In genomic region chr3:42527368-42527917, GRCh38 we compare ENCODE assay signal across 26 cellular contexts. TPM values are rescaled to one million over a fixed set of nuclear protein-coding genes. Genes with fewer than 3 reads are reported as not detected.
DNase-seq lines count a peak whose midpoint lies in the region; ATAC-seq and TF ChIP-seq lines count a peak whose summit lies in the region.
"Had no signal": no experiment of that assay in that cellular context is flagged by ENCODE, and none has a peak within 500 bp of the region (broad histone marks: within the 10 kb centered on the region; RNA-seq: fewer than 3 reads in every experiment).

No MANE protein-coding gene starts in this region.

- TF ChIP-seq CTCF in CD4-positive, alpha-beta T cell (IDR thresholded peaks at IDR 0.05), result no peak
- TF ChIP-seq CTCF in GM10248 (IDR thresholded peaks at IDR 0.05; ENCODE audit: control extremely low read depth, extremely low read depth, low read depth, missing control alignments), result no peak
- TF ChIP-seq CTCF in gastroesophageal sphincter (IDR thresholded peaks at IDR 0.05), result no peak

- H3K9me3 ChIP-seq in CD4-positive, alpha-beta T cell (ENCODE audit: control insufficient read depth, low read length), result no peaks in the 10 kb centered on the region
- no peaks in the 10 kb centered on the region for H3K9me3 ChIP-seq in naive thymus-derived CD4-positive, alpha-beta T cell (ENCODE audit: control insufficient read depth in 2 of 3, low read length in 3 of 3)
- no peaks in the 10 kb centered on the region for H3K9me3 ChIP-seq in gastroesophageal sphincter
- H3K9me3 ChIP-seq: BE2C, body of pancreas, Peyer's patch, SJSA1, thoracic aorta had no signal

- CTCF ChIA-PET in CD4-positive, alpha-beta T cell (lab: Charles Lee), result interaction anchor here (1.4 to 2.8 kb wide), 2 partner anchors 8 to 26 kb away, joined by 3 to 13 read pairs; partner anchors contain the start of gene VIPR1
- CTCF ChIA-PET in activated CD4-positive, alpha-beta memory T cell treated with anti-CD3 and anti-CD28 coated beads, Interleukin-2, amount 10 ng/mL, durations not matched to agents 7 days and 5 days (lab: Charles Lee), result interaction anchor here (2.0 to 2.9 kb wide), 2 partner anchors 9 to 25 kb away, joined by 11 to 12 read pairs; partner anchors contain the start of gene VIPR1
- CTCF ChIA-PET in naive thymus-derived CD4-positive, alpha-beta T cell (lab: Charles Lee), result interaction anchor here (1.0 to 1.7 kb wide), 8 partner anchors 9 to 25 kb away, joined by 3 to 12 read pairs (median 4); partner anchors contain the start of gene VIPR1
- CTCF ChIA-PET in GM10248 (lab: Yijun Ruan, JAX), result no interaction called here

- intact Hi-C loops in CD4-positive, alpha-beta T cell (cut with DNase I, micrococcal nuclease), result no loop called here
- intact Hi-C loops in naive thymus-derived CD4-positive, alpha-beta T cell (cut with micrococcal nuclease), result loop anchor here in 1 of 2 donors (1.0 kb wide), 1 partner anchor 8 kb away; no protein-coding TSS in a partner anchor

- DNase-seq in activated T-cell treated with anti-CD3 and anti-CD28 coated beads, Interleukin-2, amount 50 U/mL, for 24 hours, result no peak
- DNase-seq in activated T-cell treated with anti-CD3 and anti-CD28 coated beads, Interleukin-2, amount 50 U/mL, for 1 hour, result no peak
- DNase-seq in CD4-positive, alpha-beta T cell, result no peak
- no peak for DNase-seq in activated CD4-positive, alpha-beta memory T cell treated with anti-CD3 and anti-CD28 coated beads, Interleukin-2, amount 10 ng/mL, durations not matched to agents 7 days and 5 days
- DNase-seq in naive thymus-derived CD4-positive, alpha-beta T cell, result no peak
- DNase-seq in GM10248 (ENCODE audit: extremely low spot score), result no peak
- no peak for DNase-seq in OCI-M2 (lab: John Stamatoyannopoulos, UW; ENCODE audit: unreplicated experiment)
- DNase-seq: activated CD4-positive, alpha-beta T cell treated with anti-CD3 and anti-CD28 coated beads for 48 hours; BE2C; body of pancreas; head of caudate nucleus; Karpas-422; left colon; MV-4-11; naive B cell; NCI-H146; NCI-H2171; Peyer's patch; small intestine; stimulated activated CD4-positive, alpha-beta T cell treated with anti-CD3 and anti-CD28 coated beads, Interleukin-2, amount 100 ng/mL, for 48 hours had no signal

- POLR2A ChIA-PET in CD4-positive, alpha-beta T cell (lab: Charles Lee), result interaction anchor here (2.3 kb wide), 1 partner anchor 25 kb away, joined by 14 read pairs; the partner anchor contains the start of gene VIPR1
- POLR2A ChIA-PET in activated CD4-positive, alpha-beta memory T cell treated with anti-CD3 and anti-CD28 coated beads, Interleukin-2, amount 10 ng/mL, durations not matched to agents 7 days and 5 days (lab: Charles Lee), result interaction anchor here (0.8 kb wide), 1 partner anchor 22 kb away, joined by 3 read pairs; no protein-coding TSS in a partner anchor
- POLR2A ChIA-PET in naive thymus-derived CD4-positive, alpha-beta T cell (lab: Charles Lee), result interaction anchor here (0.8 to 3.6 kb wide), 6 partner anchors 9 to 25 kb away, joined by 3 to 26 read pairs (median 6); partner anchors contain the start of gene VIPR1
- POLR2A ChIA-PET in GM10248 (lab: Yijun Ruan, JAX), result no interaction called here

- peaks cover 45 to 65% of the 10 kb centered on the region in 2 donors for H3K4me1 ChIP-seq in naive thymus-derived CD4-positive, alpha-beta T cell (ENCODE audit: control insufficient read depth in 2 of 2, insufficient read depth in 2 of 2, low read length in 2 of 2)
- H3K4me1 ChIP-seq in gastroesophageal sphincter, result no peaks in the 10 kb centered on the region
- H3K4me1 ChIP-seq: BE2C, body of pancreas, Peyer's patch, SJSA1 had no signal

- no peak for ATAC-seq in CD4-positive, alpha-beta T cell (ENCODE audit: poor library complexity)
- ATAC-seq in naive thymus-derived CD4-positive, alpha-beta T cell, result no peak
- ATAC-seq in gastroesophageal sphincter, result no peak
- ATAC-seq: body of pancreas; left colon; stimulated activated memory B cell treated with anti-CD40 and anti-IgM and Interleukin-4, amounts not matched to agents 10 μg/mL and 1 μg/mL and 100 μg/mL, for 72 hours had no signal

- no peak overlapping the region for H3K4me3 ChIP-seq in naive thymus-derived CD4-positive, alpha-beta T cell (ENCODE audit: low read length)
- no peak overlapping the region for H3K4me3 ChIP-seq in gastroesophageal sphincter
- H3K4me3 ChIP-seq: body of pancreas, Peyer's patch, SJSA1, thoracic aorta had no signal

- no peak for TF ChIP-seq POLR2A in gastroesophageal sphincter (IDR thresholded peaks at IDR 0.05)

- H3K9me3 Mint-ChIP-seq in activated T-cell treated with anti-CD3 and anti-CD28 coated beads, Interleukin-2, amount 50 U/mL, for 24 hours, result no peaks in the 10 kb centered on the region
- H3K9me3 Mint-ChIP-seq in CD4-positive, alpha-beta T cell, result no peaks in the 10 kb centered on the region
- H3K9me3 Mint-ChIP-seq in activated CD4-positive, alpha-beta memory T cell treated with anti-CD3 and anti-CD28 coated beads, Interleukin-2, amount 10 ng/mL, durations not matched to agents 7 days and 5 days, result no peaks in the 10 kb centered on the region
- H3K9me3 Mint-ChIP-seq in naive thymus-derived CD4-positive, alpha-beta T cell, result peaks cover 0 to 4% (median 0%) of the 10 kb centered on the region in 11 donors
- H3K9me3 Mint-ChIP-seq: memory B cell had no signal

- H3K27ac Mint-ChIP-seq in activated T-cell treated with anti-CD3 and anti-CD28 coated beads, Interleukin-2, amount 50 U/mL, for 24 hours, result peak overlapping the region; percentile 87
- H3K27ac Mint-ChIP-seq in CD4-positive, alpha-beta T cell, result peak overlapping the region; percentile 88
- H3K27ac Mint-ChIP-seq in activated CD4-positive, alpha-beta memory T cell treated with anti-CD3 and anti-CD28 coated beads, Interleukin-2, amount 10 ng/mL, durations not matched to agents 7 days and 5 days, result peak overlapping the region; percentile 65
- H3K27ac Mint-ChIP-seq in naive thymus-derived CD4-positive, alpha-beta T cell, result peak overlapping the region; percentile 86 to 99 (median 92)
- H3K27ac Mint-ChIP-seq: memory B cell; stimulated activated memory B cell treated with anti-CD40 and anti-IgM and Interleukin-4, amounts not matched to agents 10 μg/mL and 1 μg/mL and 100 μg/mL, for 72 hours had no signal

- H3K27me3 ChIP-seq in CD4-positive, alpha-beta T cell (ENCODE audit: control insufficient read depth, insufficient read depth, low read length), result no peaks in the 10 kb centered on the region
- H3K27me3 ChIP-seq in naive thymus-derived CD4-positive, alpha-beta T cell (ENCODE audit: control insufficient read depth in 2 of 2, insufficient read depth in 2 of 2, low read length in 2 of 2), result no peaks in the 10 kb centered on the region
- no peaks in the 10 kb centered on the region for H3K27me3 ChIP-seq in gastroesophageal sphincter
- H3K27me3 ChIP-seq: BE2C, body of pancreas, Peyer's patch, SJSA1 had no signal

- WGBS in gastroesophageal sphincter (ENCODE audit: low coverage in 1 of 2), 2 donors, result 90% methylated on average over 7 of the region's 11 CpGs; no CpG with 5 or more reads in 1 of the 2 donors

- peaks cover 71% of the 10 kb centered on the region for H3K4me1 Mint-ChIP-seq in activated T-cell treated with anti-CD3 and anti-CD28 coated beads, Interleukin-2, amount 50 U/mL, for 24 hours (ENCODE audit: low read depth)
- H3K4me1 Mint-ChIP-seq in CD4-positive, alpha-beta T cell (ENCODE audit: low read depth), result peaks cover 73% of the 10 kb centered on the region
- peaks cover 60% of the 10 kb centered on the region for H3K4me1 Mint-ChIP-seq in activated CD4-positive, alpha-beta memory T cell treated with anti-CD3 and anti-CD28 coated beads, Interleukin-2, amount 10 ng/mL, durations not matched to agents 7 days and 5 days
- peaks cover 46 to 88% (median 74%) of the 10 kb centered on the region in 7 donors for H3K4me1 Mint-ChIP-seq in naive thymus-derived CD4-positive, alpha-beta T cell

- peaks cover 15% of the 10 kb centered on the region for H3K36me3 Mint-ChIP-seq in activated T-cell treated with anti-CD3 and anti-CD28 coated beads, Interleukin-2, amount 50 U/mL, for 24 hours (ENCODE audit: low read depth)
- peaks cover 70% of the 10 kb centered on the region for H3K36me3 Mint-ChIP-seq in CD4-positive, alpha-beta T cell (ENCODE audit: low read depth)
- peaks cover 8% of the 10 kb centered on the region for H3K36me3 Mint-ChIP-seq in activated CD4-positive, alpha-beta memory T cell treated with anti-CD3 and anti-CD28 coated beads, Interleukin-2, amount 10 ng/mL, durations not matched to agents 7 days and 5 days (ENCODE audit: low read depth)
- peaks cover 7 to 45% (median 18%) of the 10 kb centered on the region in 5 donors for H3K36me3 Mint-ChIP-seq in naive thymus-derived CD4-positive, alpha-beta T cell
- H3K36me3 Mint-ChIP-seq: naive B cell had no signal

- H3K27ac ChIP-seq in CD4-positive, alpha-beta T cell (ENCODE audit: low read depth, low read length), result peak overlapping the region; percentile 55
- H3K27ac ChIP-seq in naive thymus-derived CD4-positive, alpha-beta T cell (ENCODE audit: low read depth, low read length), result peak overlapping the region; percentile 60
- no peak overlapping the region for H3K27ac ChIP-seq in gastroesophageal sphincter
- H3K27ac ChIP-seq: body of pancreas, epithelial cell of prostate, SJSA1, thoracic aorta had no signal

- TF ChIP-seq EP300 in gastroesophageal sphincter (IDR thresholded peaks at IDR 0.05), result no peak

- H3K36me3 ChIP-seq in naive thymus-derived CD4-positive, alpha-beta T cell (ENCODE audit: control insufficient read depth in 2 of 3, insufficient read depth in 3 of 3, low read length in 3 of 3), result peaks cover 0 to 38% (median 4%) of the 10 kb centered on the region in 3 experiments
- H3K36me3 ChIP-seq in gastroesophageal sphincter, result no peaks in the 10 kb centered on the region
- H3K36me3 ChIP-seq: BE2C, SJSA1, thoracic aorta had no signal

- no peak overlapping the region for H3K4me3 Mint-ChIP-seq in activated T-cell treated with anti-CD3 and anti-CD28 coated beads, Interleukin-2, amount 50 U/mL, for 24 hours
- peak overlapping the region; percentile 82 for H3K4me3 Mint-ChIP-seq in CD4-positive, alpha-beta T cell
- H3K4me3 Mint-ChIP-seq in activated CD4-positive, alpha-beta memory T cell treated with anti-CD3 and anti-CD28 coated beads, Interleukin-2, amount 10 ng/mL, durations not matched to agents 7 days and 5 days, result no peak overlapping the region
- peak overlapping the region; percentile 66 to 86 (median 73) for H3K4me3 Mint-ChIP-seq in naive thymus-derived CD4-positive, alpha-beta T cell
- H3K4me3 Mint-ChIP-seq: memory B cell; naive B cell; stimulated activated memory B cell treated with anti-CD40 and anti-IgM and Interleukin-4, amounts not matched to agents 10 μg/mL and 1 μg/mL and 100 μg/mL, for 72 hours had no signal

- no peaks in the 10 kb centered on the region for H3K27me3 Mint-ChIP-seq in activated T-cell treated with anti-CD3 and anti-CD28 coated beads, Interleukin-2, amount 50 U/mL, for 24 hours
- H3K27me3 Mint-ChIP-seq in CD4-positive, alpha-beta T cell, result no peaks in the 10 kb centered on the region
- no peaks in the 10 kb centered on the region for H3K27me3 Mint-ChIP-seq in activated CD4-positive, alpha-beta memory T cell treated with anti-CD3 and anti-CD28 coated beads, Interleukin-2, amount 10 ng/mL, durations not matched to agents 7 days and 5 days
- H3K27me3 Mint-ChIP-seq in naive thymus-derived CD4-positive, alpha-beta T cell, result no peaks in the 10 kb centered on the region
- H3K27me3 Mint-ChIP-seq: naive B cell; stimulated activated memory B cell treated with anti-CD40 and anti-IgM and Interleukin-4, amounts not matched to agents 10 μg/mL and 1 μg/mL and 100 μg/mL, for 72 hours had no signal

RNA-seq across cellular contexts. Expression of gene VIPR1, which starts 25.0 kb away (rescaled TPM):
- 10 to 100 TPM; 66.8 to 67.6 TPM for total RNA-seq in CD4-positive, alpha-beta T cell
- total RNA-seq in activated CD4-positive, alpha-beta memory T cell treated with anti-CD3 and anti-CD28 coated beads, Interleukin-2, amount 10 ng/mL, durations not matched to agents 7 days and 5 days, result 1 to 10 TPM; 7.5 to 9.6 TPM
- 100 to 1,000 TPM in 2 of 5 experiments, 10 to 100 TPM in 2, 1 to 10 TPM in 1; 8.0 to 133 (median 70.5) TPM for total RNA-seq in naive thymus-derived CD4-positive, alpha-beta T cell
- polyA plus RNA-seq in naive thymus-derived CD4-positive, alpha-beta T cell, result 10 to 100 TPM; 30.5 to 44.8 TPM
- total RNA-seq in gastroesophageal sphincter, result 1 to 10 TPM; 3.8 to 9.5 (median 5.9) TPM
- total RNA-seq: SJSA1 had no signal

RNA-seq across cellular contexts. Expression of gene SEC22C, which starts 54.3 kb away (rescaled TPM):
- 10 to 100 TPM; 73.6 to 75.4 TPM for total RNA-seq in CD4-positive, alpha-beta T cell
- total RNA-seq in activated CD4-positive, alpha-beta memory T cell treated with anti-CD3 and anti-CD28 coated beads, Interleukin-2, amount 10 ng/mL, durations not matched to agents 7 days and 5 days, result 10 to 100 TPM; 58.8 to 62.0 TPM
- 10 to 100 TPM; 39.7 to 54.8 (median 51.3) TPM for total RNA-seq in naive thymus-derived CD4-positive, alpha-beta T cell
- 10 to 100 TPM; 38.0 to 50.4 TPM for polyA plus RNA-seq in naive thymus-derived CD4-positive, alpha-beta T cell
- total RNA-seq in gastroesophageal sphincter, result 10 to 100 TPM; 56.0 to 84.4 (median 72.1) TPM

Comparison
In these comparisons a context has a peak if more than half of its experiments do, and no peak if none do; other contexts are left out.
1. H3K4me3 Mint-ChIP-seq: peak in CD4-positive, alpha-beta T cell (single experiment) and naive thymus-derived CD4-positive, alpha-beta T cell (10 of 10); none in activated T-cell treated with anti-CD3 and anti-CD28 coated beads, Interleukin-2, amount 50 U/mL, for 24 hours (single experiment) and activated CD4-positive, alpha-beta memory T cell treated with anti-CD3 and anti-CD28 coated beads, Interleukin-2, amount 10 ng/mL, durations not matched to agents 7 days and 5 days (single experiment).
2. H3K27ac ChIP-seq: peak in CD4-positive, alpha-beta T cell (single experiment) and naive thymus-derived CD4-positive, alpha-beta T cell (single experiment); none in gastroesophageal sphincter (0 of 4).
3. Peak in every context shown above with its lines, with median percentiles within 50 percentile points of each other: H3K27ac Mint-ChIP-seq.